1 cellular context compared by ENCODE assay signal in the genomic region with DNA sequence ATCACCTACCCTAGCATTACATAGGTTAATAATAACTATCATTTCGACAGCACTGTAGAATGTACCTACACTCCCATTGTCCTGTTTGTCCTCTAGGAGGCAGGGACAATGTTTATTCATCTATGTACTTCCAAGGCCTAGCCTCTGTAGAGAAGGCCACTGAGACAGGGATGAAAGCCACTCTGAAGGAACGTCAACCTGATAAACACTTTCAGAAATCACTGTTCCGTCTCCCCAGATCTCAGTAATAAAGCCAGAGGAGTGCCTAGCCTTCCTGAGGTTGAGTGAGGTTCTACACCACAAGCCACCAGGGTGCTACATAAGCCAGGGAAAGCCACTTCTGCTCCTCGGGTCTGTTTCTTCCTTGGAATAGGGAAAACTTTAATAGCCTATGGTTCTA.
TF ChIP-seq lines count a peak whose summit lies in the region.

No MANE protein-coding gene starts in this region.

TF ChIP-seq in K562, 482 proteins besides CTCF, POLR2A, EP300 and RAD21 (continued from another document):
- TF ChIP-seq TAF15 (IDR thresholded peaks at IDR 0.05; ENCODE audit: low read depth, low read length) (no peak), NCOR1 (IDR thresholded peaks at IDR 0.05) (no peak), NCOA4 (IDR thresholded peaks at IDR 0.05; ENCODE audit: partially characterized antibody) (no peak), CUX1 (CRISPR knock-in tag; IDR thresholded peaks at IDR 0.05) (no peak), ZNF184 (CRISPR knock-in tag; IDR thresholded peaks at IDR 0.05) (no peak), ZNF778 (CRISPR knock-in tag; IDR thresholded peaks at IDR 0.05) (no peak), NFE2L1 (tag; IDR thresholded peaks at IDR 0.05; ENCODE audit: borderline replicate concordance, low read depth) (no peak), ESRRA (IDR thresholded peaks at IDR 0.05; ENCODE audit: borderline replicate concordance, low read depth) (no peak)
